ENCODE assay signal across 17 cellular contexts in genomic region chr9:8489845-8490244, GRCh38.
A peak's percentile ranks its signal among the peaks of the same experiment; 100 is the strongest.
DNase-seq lines count a peak whose midpoint lies in the region; ATAC-seq and TF ChIP-seq lines count a peak whose summit lies in the region.
"Had no signal": no experiment of that assay in that cellular context is flagged by ENCODE, and none has a peak within 500 bp of the region (broad histone marks: within the 10 kb centered on the region; RNA-seq: fewer than 3 reads in every experiment).

No MANE protein-coding gene starts in this region.

- no peaks in the 10 kb centered on the region for H3K36me3 ChIP-seq in breast epithelium

- TF ChIP-seq POLR2A in breast epithelium (IDR thresholded peaks at IDR 0.05): no peak

- BruUV-seq in MCF 10A (replicated peaks; lab: Mats Ljungman, UMichigan): no TSS peak

- H3K4me1 ChIP-seq in breast epithelium: no peaks in the 10 kb centered on the region

- no peak for ATAC-seq in WTC11
- ATAC-seq: K562 had no signal

- TF ChIP-seq CTCF in MCF 10A (IDR thresholded peaks at IDR 0.05; ENCODE audit: unreplicated experiment): no peak
- TF ChIP-seq CTCF in breast epithelium (IDR thresholded peaks at IDR 0.05): no peak
- no peak for TF ChIP-seq CTCF in epithelial cell of proximal tubule (conservative IDR thresholded peaks at IDR 0.05; ENCODE audit: low read depth, low read length)
- no peak for TF ChIP-seq CTCF in WTC11 (IDR thresholded peaks at IDR 0.05)

- H3K4me3 ChIP-seq in breast epithelium: no peak overlapping the region
- no peak overlapping the region for H3K4me3 ChIP-seq in epithelial cell of proximal tubule (ENCODE audit: low read depth, low read length)
- H3K4me3 ChIP-seq: K562 had no signal

- intact Hi-C loops in MCF 10A (cut with micrococcal nuclease) (loop anchor here (5.0 kb wide), 1 partner anchor 407 kb away; no protein-coding TSS in a partner anchor), breast epithelium (cut with DNase I; ENCODE audit: low total_unique reads) (no loop called here)

- no peaks in the 10 kb centered on the region for H3K9me3 ChIP-seq in breast epithelium

- CTCF ChIA-PET in MCF 10A (lab: Yijun Ruan, JAX): no interaction called here
- CTCF ChIA-PET in WTC11 (lab: Charles Lee): no interaction called here

- H3K27me3 ChIP-seq in breast epithelium: no peaks in the 10 kb centered on the region

- DNase-seq in MCF 10A (ENCODE audit: unreplicated experiment): peak; percentile 45
- no peak for DNase-seq in breast epithelium (ENCODE audit: low spot score in 2 of 2)
- DNase-seq in NCI-H524 (lab: John Stamatoyannopoulos, UW): peak; percentile 58 to 88
- DNase-seq in epithelial cell of proximal tubule (ENCODE audit: low read depth): peak; percentile 22
- peak; percentile 76 for DNase-seq in renal cortical epithelial cell (ENCODE audit: low read depth)
- DNase-seq in activated naive CD4-positive, alpha-beta T cell treated with Interleukin-2 at 50 U/mL for 16 hours: no peak
- no peak for DNase-seq in C1 segment of cervical spinal cord (lab: John Stamatoyannopoulos, UW)
- no peak for DNase-seq in WTC11 (ENCODE audit: low spot score)
- DNase-seq: ACHN; CD4-positive, alpha-beta T cell; H7; NCI-H1048; NCI-H1694; NCI-H774; SIG-M5; T-helper 2 cell had no signal

- H3K27ac Mint-ChIP-seq in MCF 10A (ENCODE audit: low read depth, unreplicated experiment): no peak overlapping the region
- H3K27ac Mint-ChIP-seq in WTC11: no peak overlapping the region
- H3K27ac Mint-ChIP-seq: CD4-positive, alpha-beta T cell had no signal

- peaks cover 8% of the 10 kb centered on the region for H3K9me3 Mint-ChIP-seq in MCF 10A (ENCODE audit: unreplicated experiment)
- H3K9me3 Mint-ChIP-seq in WTC11: no peaks in the 10 kb centered on the region
- H3K9me3 Mint-ChIP-seq: CD4-positive, alpha-beta T cell had no signal

- no peak overlapping the region for H3K27ac ChIP-seq in breast epithelium

- POLR2A ChIA-PET in MCF 10A (lab: Yijun Ruan, JAX) (no interaction called here), WTC11 (lab: Charles Lee) (no interaction called here)

- H3K4me3 Mint-ChIP-seq in MCF 10A (ENCODE audit: unreplicated experiment): no peak overlapping the region
- no peak overlapping the region for H3K4me3 Mint-ChIP-seq in WTC11
- H3K4me3 Mint-ChIP-seq: CD4-positive, alpha-beta T cell had no signal

- H3K27me3 Mint-ChIP-seq in MCF 10A (ENCODE audit: insufficient read depth, unreplicated experiment) (no peaks in the 10 kb centered on the region), WTC11 (ENCODE audit: low read depth) (no peaks in the 10 kb centered on the region)
- H3K27me3 Mint-ChIP-seq: CD4-positive, alpha-beta T cell had no signal

- H3K4me1 Mint-ChIP-seq in MCF 10A (ENCODE audit: insufficient read depth, unreplicated experiment) (no peaks in the 10 kb centered on the region), WTC11 (peaks cover 9% of the 10 kb centered on the region)

- H3K36me3 Mint-ChIP-seq in MCF 10A (ENCODE audit: insufficient read depth, unreplicated experiment) (no peaks in the 10 kb centered on the region), WTC11 (peaks cover 4% of the 10 kb centered on the region)

TF ChIP-seq in WTC11, 78 proteins besides CTCF, POLR2A, EP300 and RAD21:
- TF ChIP-seq RORB (CRISPR knock-in tag; IDR thresholded peaks at IDR 0.05): no peak
- no peak for TF ChIP-seq CREB1 (CRISPR knock-in tag; IDR thresholded peaks at IDR 0.05)
- TF ChIP-seq ZNF512 (CRISPR knock-in tag; IDR thresholded peaks at IDR 0.05; ENCODE audit: borderline replicate concordance): no peak
- no peak for TF ChIP-seq MAX (CRISPR knock-in tag; IDR thresholded peaks at IDR 0.05)
- no peak for TF ChIP-seq MYBL2 (CRISPR knock-in tag; IDR thresholded peaks at IDR 0.05)
- no peak for TF ChIP-seq ZSCAN18 (CRISPR knock-in tag; IDR thresholded peaks at IDR 0.05)
- TF ChIP-seq ZNF232 (CRISPR knock-in tag; IDR thresholded peaks at IDR 0.05): no peak
- TF ChIP-seq NFATC4 (CRISPR knock-in tag; IDR thresholded peaks at IDR 0.05): no peak

Comparison
In these comparisons a context has a peak if more than half of its experiments do, and no peak if none do; other contexts are left out.
1. DNase-seq: peak in MCF 10A (single experiment), NCI-H524 (2 of 2), epithelial cell of proximal tubule (single experiment) and renal cortical epithelial cell (single experiment); none in breast epithelium (0 of 2), activated naive CD4-positive, alpha-beta T cell treated with Interleukin-2 at 50 U/mL for 16 hours (single experiment), C1 segment of cervical spinal cord (0 of 14) and WTC11 (single experiment).